In genomic region chr3:119322523-119323400, GRCh38 we compare ENCODE assay signal across 1 cellular context.
TF ChIP-seq lines count a peak whose summit lies in the region.

No MANE protein-coding gene starts in this region.

TF ChIP-seq in K562, 482 proteins besides CTCF, POLR2A, EP300 and RAD21 (continued from another document and continues in another):
- TF ChIP-seq NKRF (IDR thresholded peaks at IDR 0.05; ENCODE audit: borderline replicate concordance): no peak
- no peak for TF ChIP-seq TCF15 (CRISPR knock-in tag; IDR thresholded peaks at IDR 0.05)
- peak; percentile 61 for TF ChIP-seq ATF3 (IDR thresholded peaks at IDR 0.05)
- no peak for TF ChIP-seq ATF3 (CRISPR knock-in tag; conservative IDR thresholded peaks at IDR 0.05)
- no peak for TF ChIP-seq ZNF778 (CRISPR knock-in tag; IDR thresholded peaks at IDR 0.05)
- no peak for TF ChIP-seq EZH2 (IDR thresholded peaks at IDR 0.05; ENCODE audit: borderline replicate concordance, low read depth, low read length)
- peak; percentile 76 for TF ChIP-seq CREB1 (IDR thresholded peaks at IDR 0.05)
- TF ChIP-seq CREB1 (CRISPR knock-in tag; IDR thresholded peaks at IDR 0.05): peak; percentile 58; the same call in 1 of the 2 replicates
- TF ChIP-seq ZNF212 (CRISPR knock-in tag; IDR thresholded peaks at IDR 0.05): no peak
- TF ChIP-seq GATAD2A (IDR thresholded peaks at IDR 0.05): no peak
- TF ChIP-seq ZFP1 (CRISPR knock-in tag; IDR thresholded peaks at IDR 0.05): no peak
- TF ChIP-seq POLR2B (IDR thresholded peaks at IDR 0.05; ENCODE audit: low read depth, partially characterized antibody): peak; percentile 54
- no peak for TF ChIP-seq ETV6 (IDR thresholded peaks at IDR 0.05; ENCODE audit: borderline replicate concordance in 1 of 2, low read depth in 2 of 2, low read length in 1 of 2)
- no peak for TF ChIP-seq ETV6 (CRISPR knock-in tag; IDR thresholded peaks at IDR 0.05; ENCODE audit: borderline replicate concordance)
- no peak for TF ChIP-seq CEBPB (tag; IDR thresholded peaks at IDR 0.05)
- no peak for TF ChIP-seq PCBP1 (IDR thresholded peaks at IDR 0.05; ENCODE audit: low read depth, low read length, poor library complexity, severe bottlenecking)
- no peak for TF ChIP-seq ZC3H4 (CRISPR knock-in tag; IDR thresholded peaks at IDR 0.05; ENCODE audit: borderline replicate concordance)
- no peak for TF ChIP-seq MCM7 (IDR thresholded peaks at IDR 0.05)
- no peak for TF ChIP-seq PRPF4 (IDR thresholded peaks at IDR 0.05; ENCODE audit: insufficient read depth, low read depth, low read length, poor library complexity, severe bottlenecking)
- TF ChIP-seq COPS2 (conservative IDR thresholded peaks at IDR 0.05): no peak
- no peak for TF ChIP-seq ZNF583 (CRISPR knock-in tag; IDR thresholded peaks at IDR 0.05)
- TF ChIP-seq CBX1 (IDR thresholded peaks at IDR 0.05; ENCODE audit: low read depth): no peak
- no peak for TF ChIP-seq HDGF (IDR thresholded peaks at IDR 0.05)
- TF ChIP-seq ZNF512 (tag; IDR thresholded peaks at IDR 0.05): no peak
- TF ChIP-seq PHTF2 (CRISPR knock-in tag; IDR thresholded peaks at IDR 0.05): no peak
- TF ChIP-seq ZBTB34 (CRISPR knock-in tag; IDR thresholded peaks at IDR 0.05): no peak
- no peak for TF ChIP-seq CSDE1 (IDR thresholded peaks at IDR 0.05)
- TF ChIP-seq NCOA4 (IDR thresholded peaks at IDR 0.05; ENCODE audit: partially characterized antibody): no peak
- TF ChIP-seq GTF3C2 (IDR thresholded peaks at IDR 0.05; ENCODE audit: borderline replicate concordance, extremely low read depth, insufficient read length): no peak
- no peak for TF ChIP-seq ZBTB8A (IDR thresholded peaks at IDR 0.05; ENCODE audit: partially characterized antibody)
- TF ChIP-seq ZNF668 (CRISPR knock-in tag; IDR thresholded peaks at IDR 0.05): no peak
- no peak for TF ChIP-seq CBX2 (IDR thresholded peaks at IDR 0.05; ENCODE audit: insufficient read depth, low read length, poor library complexity, severe bottlenecking)
- TF ChIP-seq VEZF1 (CRISPR knock-in tag; IDR thresholded peaks at IDR 0.05): peak; percentile 72
- no peak for TF ChIP-seq KHSRP (IDR thresholded peaks at IDR 0.05)
- no peak for TF ChIP-seq FOXO4 (CRISPR knock-in tag; IDR thresholded peaks at IDR 0.05)
- no peak for TF ChIP-seq CCAR2 (IDR thresholded peaks at IDR 0.05; ENCODE audit: low read depth, low read length)
- no peak for TF ChIP-seq SNAPC5 (CRISPR knock-in tag; IDR thresholded peaks at IDR 0.05)
- TF ChIP-seq NFXL1 (CRISPR knock-in tag; IDR thresholded peaks at IDR 0.05): no peak
- TF ChIP-seq GMEB1 (CRISPR knock-in tag; IDR thresholded peaks at IDR 0.05): peak; percentile 59
- TF ChIP-seq BMI1 (IDR thresholded peaks at IDR 0.05; ENCODE audit: low read length): no peak
